15 cellular contexts compared by ENCODE assay signal in the genomic region with DNA sequence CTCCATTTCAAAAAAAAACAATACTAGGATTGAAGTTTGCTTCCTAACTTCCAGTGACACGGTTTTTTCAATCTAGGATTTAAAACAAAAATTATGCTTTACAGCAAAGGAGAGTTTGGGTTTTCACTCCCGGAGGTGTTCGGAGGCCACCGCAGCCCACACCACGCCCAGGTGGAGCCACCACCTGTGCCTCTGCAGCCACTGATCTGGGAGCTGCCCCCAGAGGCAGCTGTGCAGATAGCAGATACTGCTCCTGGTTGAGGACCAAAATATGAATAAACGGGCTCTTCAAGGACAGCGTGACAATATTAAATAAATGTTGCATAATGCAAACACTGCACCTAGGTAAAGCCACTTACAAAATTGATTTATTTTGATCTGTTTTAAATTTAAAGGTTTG. TPM values are rescaled to one million over a fixed set of nuclear protein-coding genes. Genes with fewer than 3 reads are reported as not detected.
DNase-seq lines count a peak whose midpoint lies in the region; ATAC-seq and TF ChIP-seq lines count a peak whose summit lies in the region.
"Had no signal": no experiment of that assay in that cellular context is flagged by ENCODE, and none has a peak within 500 bp of the region (broad histone marks: within the 10 kb centered on the region; RNA-seq: fewer than 3 reads in every experiment).

No MANE protein-coding gene starts in this region.

- DNase-seq in NCI-H345 (lab: John Stamatoyannopoulos, UW) (peak; percentile 14), NCI-H345 treated with DMSO at 0.1 percent for 48 hours (lab: John Stamatoyannopoulos, UW; ENCODE audit: unreplicated experiment) (no peak), NAMALWA (ENCODE audit: low spot score) (peak; percentile 17), body of pancreas (peak; percentile 53 to 77 (median 70)), retinal pigment epithelial cell (ENCODE audit: low read depth) (no peak), breast epithelium (ENCODE audit: low spot score in 2 of 2) (no peak), NK-92 (lab: John Stamatoyannopoulos, UW; ENCODE audit: unreplicated experiment) (no peak), activated gamma-delta T cell treated with Interleukin-2 at 50 U/mL for 16 hours (no peak)
- DNase-seq: activated CD4-positive, alpha-beta T cell treated with anti-CD3 and anti-CD28 coated beads, Interleukin-2, amount 50 U/mL, for 4 hours; activated T-cell treated with anti-CD3 and anti-CD28 coated beads, Interleukin-2, amount 50 U/mL, for 48 hours; adrenal gland; Calu3; cortex of kidney; NCI-H524 treated with DMSO at 0.1 percent for 48 hours; SIG-M5 had no signal

- TF ChIP-seq CTCF in body of pancreas (IDR thresholded peaks at IDR 0.05) (peak in 5 of 7 experiments; percentile 22 to 52 (median 44)), retinal pigment epithelial cell (conservative IDR thresholded peaks at IDR 0.05; ENCODE audit: low read depth, low read length) (peak; percentile 19), breast epithelium (IDR thresholded peaks at IDR 0.05) (no peak)

- H3K36me3 ChIP-seq in body of pancreas (replicated peaks in 1 of 2; ENCODE audit: insufficient read depth in 1 of 2, low read depth in 2 of 2): no peaks in the 10 kb centered on the region
- H3K36me3 ChIP-seq in breast epithelium: no peaks in the 10 kb centered on the region
- H3K36me3 ChIP-seq: adrenal gland had no signal

- TF ChIP-seq POLR2A in body of pancreas (IDR thresholded peaks at IDR 0.05) (no peak), breast epithelium (IDR thresholded peaks at IDR 0.05) (no peak)

- H3K27ac ChIP-seq in body of pancreas (peak overlapping the region in 1 of 4 donors; percentile 31), breast epithelium (no peak overlapping the region)
- H3K27ac ChIP-seq: adrenal gland had no signal

- WGBS in body of pancreas, 2 donors: 21 to 28% methylated on average over 7 of the region's 7 CpGs

- H3K27me3 ChIP-seq in body of pancreas (no peaks in the 10 kb centered on the region), breast epithelium (peaks cover 0 to 3% of the 10 kb centered on the region in 2 donors)
- H3K27me3 ChIP-seq: adrenal gland had no signal

- H3K9me3 ChIP-seq in body of pancreas (no peaks in the 10 kb centered on the region), breast epithelium (no peaks in the 10 kb centered on the region)
- H3K9me3 ChIP-seq: adrenal gland had no signal

- H3K4me3 ChIP-seq in body of pancreas (no peak overlapping the region), retinal pigment epithelial cell (ENCODE audit: low read length) (no peak overlapping the region), breast epithelium (no peak overlapping the region)
- H3K4me3 ChIP-seq: adrenal gland had no signal

- intact Hi-C loops in body of pancreas (cut with DNase I): no loop called here
- intact Hi-C loops in breast epithelium (cut with DNase I; ENCODE audit: low total_unique reads): no loop called here

- peaks cover 24% of the 10 kb centered on the region for H3K4me1 ChIP-seq in body of pancreas
- no peaks in the 10 kb centered on the region for H3K4me1 ChIP-seq in breast epithelium
- H3K4me1 ChIP-seq: adrenal gland had no signal

- ATAC-seq in body of pancreas: peak; percentile 66

RNA-seq across cellular contexts. Expression of gene DLL1, which starts 30.2 kb away (rescaled TPM):
- 10 to 100 TPM in 1 of 2 donors, 1 to 10 TPM in 1; 6.0 to 13.2 TPM for total RNA-seq in body of pancreas
- total RNA-seq in breast epithelium: 10 to 100 TPM in 2 of 3 donors, 1 to 10 TPM in 1; 3.8 to 26.9 (median 12.3) TPM

RNA-seq across cellular contexts. Expression of gene FAM120B, which starts 45.9 kb away (rescaled TPM):
- total RNA-seq in body of pancreas: 10 to 100 TPM; 15.6 to 29.0 TPM
- total RNA-seq in breast epithelium: 10 to 100 TPM; 28.8 to 35.0 (median 33.8) TPM

Comparison
In these comparisons a context has a peak if more than half of its experiments do, and no peak if none do; other contexts are left out.
1. DNase-seq: peak in NCI-H345 (single experiment), NAMALWA (single experiment) and body of pancreas (4 of 4); none in NCI-H345 treated with DMSO at 0.1 percent for 48 hours (single experiment), retinal pigment epithelial cell (single experiment), breast epithelium (0 of 2), NK-92 (single experiment) and activated gamma-delta T cell treated with Interleukin-2 at 50 U/mL for 16 hours (single experiment).
2. CTCF ChIP-seq: peak in body of pancreas (5 of 7) and retinal pigment epithelial cell (single experiment); none in breast epithelium (0 of 3).